8 cellular contexts compared by ENCODE assay signal in genomic region chr12:120368789-120369475, GRCh38. TPM values are rescaled to one million over a fixed set of nuclear protein-coding genes. Genes with fewer than 3 reads are reported as not detected.
DNase-seq lines count a peak whose midpoint lies in the region; ATAC-seq and TF ChIP-seq lines count a peak whose summit lies in the region.

MSI1 (minus strand) TSS chr12:120369164; CDS start chr12:120369091, 73 bp downstream.

- ATAC-seq in left lung: no peak
- no peak for ATAC-seq in HG03342 (IDR thresholded peaks at IDR 0.05; ENCODE audit: unreplicated experiment)

- peaks cover 8 to 14% of the 10 kb centered on the region in 2 donors for H3K4me1 ChIP-seq in ascending aorta
- H3K4me1 ChIP-seq in left lung: peaks cover 0 to 22% of the 10 kb centered on the region in 2 donors
- H3K4me1 ChIP-seq in thymus (ENCODE audit: control insufficient read depth, insufficient read depth, low read length): no peaks in the 10 kb centered on the region

- H3K36me3 Mint-ChIP-seq in T-helper 2 cell treated with Interferon-gamma antibody and Interleukin-4, amounts not matched to agents 5 μg/mL and 100 μg/mL, for 36 hours (ENCODE audit: low read depth): no peaks in the 10 kb centered on the region

- H3K4me1 Mint-ChIP-seq in T-helper 2 cell treated with Interferon-gamma antibody and Interleukin-4, amounts not matched to agents 5 μg/mL and 100 μg/mL, for 36 hours (ENCODE audit: low read depth): peaks cover 8% of the 10 kb centered on the region

- intact Hi-C loops in ascending aorta (cut with DNase I): no loop called here
- intact Hi-C loops in left lung (cut with DNase I): no loop called here

- H3K4me3 ChIP-seq in ascending aorta (peak within 1 kb of the TSS; percentile 56 to 68), left lung (peak within 1 kb of the TSS; percentile 17 to 26), thymus (ENCODE audit: low read length) (peak within 1 kb of the TSS; percentile 43)

- peaks cover 75% of the 10 kb centered on the region for H3K27me3 Mint-ChIP-seq in T-helper 2 cell treated with Interferon-gamma antibody and Interleukin-4, amounts not matched to agents 5 μg/mL and 100 μg/mL, for 36 hours (ENCODE audit: low read depth)

- no peaks in the 10 kb centered on the region for H3K9me3 Mint-ChIP-seq in T-helper 2 cell treated with Interferon-gamma antibody and Interleukin-4, amounts not matched to agents 5 μg/mL and 100 μg/mL, for 36 hours

- no peak within 1 kb of the TSS for H3K27ac Mint-ChIP-seq in T-helper 2 cell treated with Interferon-gamma antibody and Interleukin-4, amounts not matched to agents 5 μg/mL and 100 μg/mL, for 36 hours

- H3K27ac ChIP-seq in ascending aorta (no peak within 1 kb of the TSS), left lung (no peak within 1 kb of the TSS), thymus (ENCODE audit: low read depth) (no peak within 1 kb of the TSS)

- H3K36me3 ChIP-seq in ascending aorta: no peaks in the 10 kb centered on the region
- no peaks in the 10 kb centered on the region for H3K36me3 ChIP-seq in left lung
- H3K36me3 ChIP-seq in thymus (ENCODE audit: control insufficient read depth, insufficient read depth): no peaks in the 10 kb centered on the region

- H3K9me3 ChIP-seq in ascending aorta (no peaks in the 10 kb centered on the region), left lung (no peaks in the 10 kb centered on the region), thymus (ENCODE audit: control insufficient read depth) (no peaks in the 10 kb centered on the region)

- no peak for DNase-seq in T-helper 2 cell treated with Interferon-gamma antibody and Interleukin-4, amounts not matched to agents 5 μg/mL and 100 μg/mL, for 36 hours (ENCODE audit: low spot score)
- no peak for DNase-seq in T-helper 2 cell
- no peak for DNase-seq in ascending aorta (ENCODE audit: low spot score in 2 of 2)
- no peak for DNase-seq in left lung
- no peak for DNase-seq in activated gamma-delta T cell treated with Interleukin-2 at 50 U/mL for 16 hours
- no peak for DNase-seq in Kasumi-1 (lab: John Stamatoyannopoulos, UW)

- H3K4me3 Mint-ChIP-seq in T-helper 2 cell treated with Interferon-gamma antibody and Interleukin-4, amounts not matched to agents 5 μg/mL and 100 μg/mL, for 36 hours: peak within 1 kb of the TSS; percentile 69

- H3K27me3 ChIP-seq in ascending aorta: peaks cover 16% of the 10 kb centered on the region
- H3K27me3 ChIP-seq in left lung: peaks cover 43 to 94% of the 10 kb centered on the region in 2 donors
- peaks cover 64% of the 10 kb centered on the region for H3K27me3 ChIP-seq in thymus (ENCODE audit: control insufficient read depth, insufficient read depth)

- WGBS in thymus: 1% methylated on average over 108 of the region's 108 CpGs

- TF ChIP-seq CTCF in ascending aorta (IDR thresholded peaks at IDR 0.05): no peak
- no peak for TF ChIP-seq CTCF in left lung (IDR thresholded peaks at IDR 0.05)

RNA-seq across cellular contexts. Expression of gene MSI1, which starts in this region (rescaled TPM):
- 0.11 TPM for total RNA-seq in ascending aorta
- total RNA-seq in left lung: 1 to 10 TPM in 1 of 2 donors, under 1 TPM in 1; 0.60 to 1.3 TPM
- 0.25 TPM for polyA plus RNA-seq in thymus
